11 cellular contexts compared by ENCODE assay signal in the genomic region with DNA sequence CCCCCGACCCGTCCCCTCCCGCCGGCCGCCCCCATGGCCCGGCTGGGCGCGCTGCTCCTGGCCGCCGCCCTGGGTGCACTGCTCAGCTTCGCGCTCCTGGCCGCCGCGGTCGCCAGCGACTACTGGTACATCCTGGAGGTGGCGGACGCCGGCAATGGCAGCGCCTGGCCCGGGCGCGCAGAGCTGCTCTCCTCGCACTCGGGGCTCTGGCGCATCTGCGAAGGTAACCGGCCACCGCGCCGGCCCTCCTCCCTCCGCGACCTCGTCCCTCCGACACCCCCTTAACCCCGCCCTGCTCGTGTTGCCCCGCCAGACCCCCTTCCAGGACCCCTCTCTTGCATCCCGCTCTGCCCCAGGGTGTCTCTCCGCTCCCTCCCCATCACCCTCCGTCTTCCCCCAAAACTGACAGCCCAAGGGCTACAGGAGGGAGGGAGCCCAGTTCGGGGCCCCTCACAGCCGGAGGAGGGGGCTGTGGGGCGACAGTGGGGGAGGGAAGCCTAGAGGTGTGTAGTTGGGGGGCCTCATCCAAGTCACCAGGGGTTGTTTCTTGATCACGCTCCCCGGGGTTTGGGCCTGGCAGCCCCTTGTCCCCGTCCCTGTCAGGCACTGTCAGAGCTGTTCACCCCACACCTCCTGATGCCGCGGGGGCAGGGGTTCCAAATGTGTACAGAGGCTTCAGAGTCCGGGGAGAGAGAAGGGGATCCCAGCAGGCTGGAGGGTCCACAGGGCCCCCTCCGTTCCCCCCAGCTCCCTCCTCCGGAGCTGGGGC. TPM values are rescaled to one million over a fixed set of nuclear protein-coding genes. Genes with fewer than 3 reads are reported as not detected.
A peak's percentile ranks its signal among the peaks of the same experiment; 100 is the strongest.
DNase-seq lines count a peak whose midpoint lies in the region; ATAC-seq and TF ChIP-seq lines count a peak whose summit lies in the region.
"Had no signal": no experiment of that assay in that cellular context is flagged by ENCODE, and none has a peak within 500 bp of the region (broad histone marks: within the 10 kb centered on the region; RNA-seq: fewer than 3 reads in every experiment).

No MANE protein-coding gene starts in this region.

- no peak overlapping the region for H3K27ac ChIP-seq in suprapubic skin

- WGBS in suprapubic skin, result 14% methylated on average over 6 of the region's 53 CpGs

- peaks cover 11% of the 10 kb centered on the region for H3K4me1 ChIP-seq in suprapubic skin

- H3K27me3 ChIP-seq in suprapubic skin (peaks cover 45% of the 10 kb centered on the region), MG63 (peaks cover 15% of the 10 kb centered on the region)

- H3K9me3 ChIP-seq in suprapubic skin (no peaks in the 10 kb centered on the region), MG63 (no peaks in the 10 kb centered on the region)

- no peak for TF ChIP-seq EP300 in suprapubic skin (IDR thresholded peaks at IDR 0.05)

- DNase-seq in activated CD8-positive, alpha-beta memory T cell treated with anti-CD3 and anti-CD28 coated beads, Interleukin-2, amount 50 U/mL, for 48 hours, result peak; percentile 69
- no peak for DNase-seq in activated CD8-positive, alpha-beta memory T cell treated with anti-CD3 and anti-CD28 coated beads, Interleukin-2, amount 50 U/mL, for 4 hours
- peak; percentile 20 to 36 for DNase-seq in activated CD4-positive, alpha-beta T cell treated with anti-CD3 and anti-CD28 coated beads, Interleukin-2, amount 50 U/mL, for 48 hours
- no peak for DNase-seq in suprapubic skin (ENCODE audit: low spot score in 2 of 2)
- no peak for DNase-seq in MG63
- DNase-seq: AML-193 had no signal

- no peaks in the 10 kb centered on the region for H3K36me3 ChIP-seq in suprapubic skin
- no peaks in the 10 kb centered on the region for H3K36me3 ChIP-seq in MG63

- no peak for TF ChIP-seq CTCF in suprapubic skin (IDR thresholded peaks at IDR 0.05)

- H3K4me3 ChIP-seq in iPS-11a (ENCODE audit: low read depth, low read length), result peak overlapping the region; percentile 39
- H3K4me3 ChIP-seq in suprapubic skin, result peak overlapping the region; percentile 20
- H3K4me3 ChIP-seq in MG63, result no peak overlapping the region

- TF ChIP-seq POLR2A in suprapubic skin (IDR thresholded peaks at IDR 0.05), result no peak

- ATAC-seq in HG02885 (IDR thresholded peaks at IDR 0.05; ENCODE audit: poor library complexity, unreplicated experiment), result no peak
- no peak for ATAC-seq in GM19395 (IDR thresholded peaks at IDR 0.05; ENCODE audit: unreplicated experiment)
- ATAC-seq: HCT116 had no signal

RNA-seq across cellular contexts. Expression of a gene that starts 0.7 kb away (rescaled TPM):
- total RNA-seq in suprapubic skin, result not detected
- not detected in 2 replicates for total RNA-seq in MG63 (2014; rRNA removed; shearing (Covaris generic); ENCODE audit: low replicate concordance)
- total RNA-seq: myocyte had no signal

RNA-seq across cellular contexts. Expression of a gene that starts 18.1 kb away (rescaled TPM):
- 1 to 10 TPM; 3.7 to 9.6 (median 5.5) TPM for total RNA-seq in suprapubic skin
- total RNA-seq in MG63 (2014; rRNA removed; shearing (Covaris generic); ENCODE audit: low replicate concordance), result 188 and 218 TPM in 2 replicates

RNA-seq across cellular contexts. Expression of a gene that starts 45.0 kb away (rescaled TPM):
- 10 to 100 TPM; 43.9 to 78.3 (median 66.1) TPM for total RNA-seq in suprapubic skin
- 49.6 and 74.8 TPM in 2 replicates for total RNA-seq in MG63 (2014; rRNA removed; shearing (Covaris generic); ENCODE audit: low replicate concordance)

RNA-seq across cellular contexts. Expression of a gene that starts 45.3 kb away (rescaled TPM):
- total RNA-seq in suprapubic skin, result 1 to 10 TPM; 1.0 to 9.1 (median 7.0) TPM
- total RNA-seq in MG63 (2014; rRNA removed; shearing (Covaris generic); ENCODE audit: low replicate concordance), result 147 and 288 TPM in 2 replicates

Comparison
In these comparisons a context has a peak if more than half of its experiments do, and no peak if none do; other contexts are left out.
1. DNase-seq: peak in activated CD8-positive, alpha-beta memory T cell treated with anti-CD3 and anti-CD28 coated beads, Interleukin-2, amount 50 U/mL, for 48 hours (single experiment) and activated CD4-positive, alpha-beta T cell treated with anti-CD3 and anti-CD28 coated beads, Interleukin-2, amount 50 U/mL, for 48 hours (2 of 2); none in activated CD8-positive, alpha-beta memory T cell treated with anti-CD3 and anti-CD28 coated beads, Interleukin-2, amount 50 U/mL, for 4 hours (single experiment), suprapubic skin (0 of 2) and MG63 (single experiment).
2. RNA of a gene that starts 18.1 kb away (total RNA-seq): 188 to 218 TPM in MG63; 3.7 to 9.6 TPM in suprapubic skin; every median in the first group is over 10 times any median in the second.